In the genomic region with DNA sequence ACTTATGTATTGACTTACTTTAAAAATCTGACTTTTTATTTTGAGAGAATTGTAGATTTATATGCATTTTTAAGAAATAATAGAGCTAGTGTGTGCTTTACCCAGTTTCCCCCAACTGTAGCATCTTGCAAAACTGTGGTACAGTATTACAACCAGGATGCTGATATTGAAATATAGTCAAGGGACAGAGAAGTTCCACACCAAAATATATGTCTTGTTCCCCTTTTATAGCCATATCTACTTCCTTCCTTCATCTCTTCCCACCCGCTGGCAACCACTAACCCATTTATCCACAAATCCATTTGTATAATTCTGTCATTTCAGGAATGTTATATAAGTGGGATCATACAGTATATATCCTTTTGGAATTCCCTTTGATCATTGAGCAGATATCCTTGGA, we compare ENCODE assay signal across 31 cellular contexts. TPM values are rescaled to one million over a fixed set of nuclear protein-coding genes. Genes with fewer than 3 reads are reported as not detected.
DNase-seq lines count a peak whose midpoint lies in the region; ATAC-seq and TF ChIP-seq lines count a peak whose summit lies in the region.
"Had no signal": no experiment of that assay in that cellular context is flagged by ENCODE, and none has a peak within 500 bp of the region (broad histone marks: within the 10 kb centered on the region; RNA-seq: fewer than 3 reads in every experiment).

No MANE protein-coding gene starts in this region.

- peaks cover 0 to 30% (median 10%) of the 10 kb centered on the region in 3 donors for H3K4me1 ChIP-seq in esophagus squamous epithelium

- TF ChIP-seq POLR2A in esophagus squamous epithelium (IDR thresholded peaks at IDR 0.05): no peak

- H3K4me3 ChIP-seq in LNCaP clone FGC (ENCODE audit: low read depth, low read length) (peak overlapping the region; percentile 2; the same call in 1 of the 2 replicates), esophagus squamous epithelium (no peak overlapping the region)
- H3K4me3 ChIP-seq: esophagus muscularis mucosa, PC-9 had no signal

- 59 to 87% methylated on average over 1 of the region's 1 CpG for WGBS in esophagus squamous epithelium, 2 donors

- peak overlapping the region; percentile 5 for H3K27ac Mint-ChIP-seq in activated CD4-positive, alpha-beta T cell treated with anti-CD3 and anti-CD28 coated beads for 36 hours
- H3K27ac Mint-ChIP-seq in naive B cell: peak overlapping the region in 2 of 6 donors; percentile 7 to 58
- H3K27ac Mint-ChIP-seq: mesothelial cell of epicardium had no signal

- POLR2A ChIA-PET in activated CD4-positive, alpha-beta T cell treated with anti-CD3 and anti-CD28 coated beads for 36 hours (lab: Charles Lee): no interaction called here

- no peaks in the 10 kb centered on the region for H3K27me3 ChIP-seq in esophagus squamous epithelium
- H3K27me3 ChIP-seq: esophagus muscularis mucosa had no signal

- no peaks in the 10 kb centered on the region for H3K9me3 ChIP-seq in esophagus squamous epithelium
- H3K9me3 ChIP-seq: esophagus muscularis mucosa had no signal

- H3K27me3 Mint-ChIP-seq in activated CD4-positive, alpha-beta T cell treated with anti-CD3 and anti-CD28 coated beads for 36 hours: no peaks in the 10 kb centered on the region
- H3K27me3 Mint-ChIP-seq in naive B cell: no peaks in the 10 kb centered on the region

- no peak overlapping the region for H3K27ac ChIP-seq in esophagus squamous epithelium
- H3K27ac ChIP-seq: 22Rv1, esophagus muscularis mucosa, PC-9 had no signal

- peaks cover 6% of the 10 kb centered on the region for H3K36me3 Mint-ChIP-seq in activated CD4-positive, alpha-beta T cell treated with anti-CD3 and anti-CD28 coated beads for 36 hours (ENCODE audit: low read depth)
- H3K36me3 Mint-ChIP-seq in naive B cell: no peaks in the 10 kb centered on the region

- intact Hi-C loops in activated CD4-positive, alpha-beta T cell treated with anti-CD3 and anti-CD28 coated beads for 36 hours (cut with DNase I, micrococcal nuclease): no loop called here
- intact Hi-C loops in esophagus squamous epithelium (cut with DNase I): no loop called here

- H3K9me3 Mint-ChIP-seq in activated CD4-positive, alpha-beta T cell treated with anti-CD3 and anti-CD28 coated beads for 36 hours (ENCODE audit: low read depth): no peaks in the 10 kb centered on the region
- peaks cover 0 to 15% (median 10%) of the 10 kb centered on the region in 7 donors for H3K9me3 Mint-ChIP-seq in naive B cell

- no peak overlapping the region for H3K4me3 Mint-ChIP-seq in activated CD4-positive, alpha-beta T cell treated with anti-CD3 and anti-CD28 coated beads for 36 hours
- peak overlapping the region in 4 of 8 donors; percentile 0 to 65 (median 28) for H3K4me3 Mint-ChIP-seq in naive B cell
- H3K4me3 Mint-ChIP-seq: mesothelial cell of epicardium, neural crest cell had no signal

- ATAC-seq in activated CD4-positive, alpha-beta T cell treated with anti-CD3 and anti-CD28 coated beads for 36 hours: no peak
- ATAC-seq in naive B cell (ENCODE audit: low read depth in 2 of 2) (peak; percentile 35 to 44), left lobe of liver (no peak), HG02938 (IDR thresholded peaks at IDR 0.05; ENCODE audit: unreplicated experiment) (no peak)
- ATAC-seq: HCT116 had no signal

- no peak for DNase-seq in activated CD4-positive, alpha-beta T cell treated with anti-CD3 and anti-CD28 coated beads for 36 hours
- no peak for DNase-seq in activated CD4-positive, alpha-beta T cell treated with anti-CD3 and anti-CD28 coated beads, Interleukin-2, amount 50 U/mL, for 48 hours
- DNase-seq in LNCaP clone FGC (ENCODE audit: low read depth) (no peak), SKM-1 (lab: John Stamatoyannopoulos, UW; ENCODE audit: unreplicated experiment) (peak; percentile 5), naive B cell (no peak), esophagus squamous epithelium (lab: John Stamatoyannopoulos, UW) (no peak), left lobe of liver (ENCODE audit: low spot score) (no peak)
- DNase-seq: activated CD4-positive, alpha-beta T cell treated with anti-CD3 and anti-CD28 coated beads for 4 hours; activated naive CD4-positive, alpha-beta T cell treated with Interleukin-2 at 50 U/mL for 16 hours; DMS153; effector CD8-positive, alpha-beta T cell; IMR-90; MM.1S; NCI-H2029 treated with DMSO at 0.1 percent for 48 hours; NCI-H510A; PC-9; small intestine; stimulated activated CD4-positive, alpha-beta T cell treated with anti-CD3 and anti-CD28 coated beads, Interleukin-4, amount 100 ng/mL, for 1 hour; T-helper 9 cell had no signal

- CTCF ChIA-PET in activated CD4-positive, alpha-beta T cell treated with anti-CD3 and anti-CD28 coated beads for 36 hours (lab: Charles Lee): interaction anchor here (1.1 kb wide), 1 partner anchor 23 kb away, joined by 3 read pairs; no protein-coding TSS in a partner anchor

- TF ChIP-seq CTCF in LNCaP clone FGC (IDR thresholded peaks at IDR 0.05; ENCODE audit: control insufficient read depth, extremely low read depth, insufficient read depth) (no peak), esophagus squamous epithelium (IDR thresholded peaks at IDR 0.05) (no peak)

- H3K36me3 ChIP-seq in esophagus squamous epithelium: no peaks in the 10 kb centered on the region
- H3K36me3 ChIP-seq: esophagus muscularis mucosa had no signal

- H3K4me1 Mint-ChIP-seq in activated CD4-positive, alpha-beta T cell treated with anti-CD3 and anti-CD28 coated beads for 36 hours: peaks cover 28% of the 10 kb centered on the region
- peaks cover 24 to 90% (median 31%) of the 10 kb centered on the region in 3 donors for H3K4me1 Mint-ChIP-seq in naive B cell
- H3K4me1 Mint-ChIP-seq: mesothelial cell of epicardium had no signal

RNA-seq across cellular contexts. Expression of gene KDM6A, which starts 16.8 kb away (rescaled TPM):
- total RNA-seq in activated CD4-positive, alpha-beta T cell treated with anti-CD3 and anti-CD28 coated beads for 36 hours: 10 to 100 TPM; 18.9 to 24.2 TPM
- 10 to 100 TPM in 5 of 6 donors, 1 to 10 TPM in 1; 7.5 to 22.4 (median 18.5) TPM for polyA plus RNA-seq in naive B cell (ENCODE audit: low read depth in 6 of 6)
- total RNA-seq in esophagus squamous epithelium: 10 to 100 TPM; 24.4 to 29.7 (median 26.8) TPM
- 8.4 TPM for total RNA-seq in left lobe of liver

RNA-seq across cellular contexts. Expression of gene DUSP21, which starts 46.0 kb away (rescaled TPM):
- total RNA-seq in activated CD4-positive, alpha-beta T cell treated with anti-CD3 and anti-CD28 coated beads for 36 hours: not detected
- polyA plus RNA-seq in naive B cell (ENCODE audit: low read depth in 6 of 6): not detected
- total RNA-seq in esophagus squamous epithelium (not detected), left lobe of liver (not detected)
- total RNA-seq: astrocyte, chondrocyte, esophagus muscularis mucosa, IMR-90, mesothelial cell of epicardium, neural crest cell, PC-9, pulmonary artery endothelial cell, SK-MEL-5, urinary bladder had no signal
- polyA plus RNA-seq: BJ, IMR-90, urinary bladder had no signal

Comparison
In these comparisons a context has a peak if more than half of its experiments do, and no peak if none do; other contexts are left out.
1. ATAC-seq: peak in naive B cell (2 of 2); none in activated CD4-positive, alpha-beta T cell treated with anti-CD3 and anti-CD28 coated beads for 36 hours (single experiment), left lobe of liver (single experiment) and HG02938 (single experiment).